ENCODE assay signal across 16 cellular contexts in genomic region chr3:189466004-189466403, GRCh38.
A peak's percentile ranks its signal among the peaks of the same experiment; 100 is the strongest.
DNase-seq lines count a peak whose midpoint lies in the region; ATAC-seq, FAIRE-seq and TF ChIP-seq lines count a peak whose summit lies in the region.
"Had no signal": no experiment of that assay in that cellular context is flagged by ENCODE, and none has a peak within 500 bp of the region (broad histone marks: within the 10 kb centered on the region; RNA-seq: fewer than 3 reads in every experiment).

No MANE protein-coding gene starts in this region.

- H2AFZ ChIP-seq in Loucy (ENCODE audit: low read length): peak overlapping the region; percentile 58
- H2AFZ ChIP-seq in keratinocyte (ENCODE audit: control insufficient read depth, low read length): no peak overlapping the region

- TF ChIP-seq CTCF in Loucy (conservative IDR thresholded peaks at IDR 0.05; ENCODE audit: low read length): no peak
- TF ChIP-seq CTCF in keratinocyte (optimal IDR thresholded peaks at IDR 0.05 in 1 of 3, IDR thresholded peaks at IDR 0.05 in 1 of 3, conservative IDR thresholded peaks at IDR 0.05 in 1 of 3; ENCODE audit: extremely low read depth in 1 of 3, insufficient read depth in 2 of 3, low read length in 3 of 3): no peak

- H3K9ac ChIP-seq in Loucy (ENCODE audit: low read depth, low read length, poor library complexity, severe bottlenecking) (peak overlapping the region; percentile 45), keratinocyte (ENCODE audit: control insufficient read depth, extremely low read depth, insufficient read depth, low read length) (no peak overlapping the region)

- H3K4me1 ChIP-seq in Loucy (ENCODE audit: insufficient read depth, low read length, poor library complexity, severe bottlenecking) (peaks cover 28% of the 10 kb centered on the region), keratinocyte (ENCODE audit: control insufficient read depth, extremely low read depth, insufficient read depth, low read length) (no peaks in the 10 kb centered on the region)
- H3K4me1 ChIP-seq: BE2C had no signal

- no peak overlapping the region for H3K27ac ChIP-seq in keratinocyte (ENCODE audit: control insufficient read depth, insufficient read depth, low read length)
- H3K27ac ChIP-seq: C4-2B had no signal

- TF ChIP-seq POLR2A in erythroblast (IDR thresholded peaks at IDR 0.05; ENCODE audit: low read length): no peak

- H3K9me2 ChIP-seq in Loucy (replicated peaks; ENCODE audit: low read depth, low read length): no peaks in the 10 kb centered on the region

- peaks cover 7% of the 10 kb centered on the region for H3K4me1 Mint-ChIP-seq in stimulated activated memory B cell treated with anti-CD40 and anti-IgM and Interleukin-4, amounts not matched to agents 10 μg/mL and 1 μg/mL and 100 μg/mL, for 72 hours

- H3K9me3 ChIP-seq in Loucy (ENCODE audit: insufficient read depth, low read depth, low read length) (no peaks in the 10 kb centered on the region), keratinocyte (ENCODE audit: control insufficient read depth, low read depth, low read length) (no peaks in the 10 kb centered on the region)
- H3K9me3 ChIP-seq: BE2C had no signal

- no peak overlapping the region for H3K27ac Mint-ChIP-seq in stimulated activated memory B cell treated with anti-CD40 and anti-IgM and Interleukin-4, amounts not matched to agents 10 μg/mL and 1 μg/mL and 100 μg/mL, for 72 hours
- H3K27ac Mint-ChIP-seq: CD4-positive, alpha-beta memory T cell; HFFc6; IgD-negative memory B cell had no signal

- no peaks in the 10 kb centered on the region for H3K9me3 Mint-ChIP-seq in stimulated activated memory B cell treated with anti-CD40 and anti-IgM and Interleukin-4, amounts not matched to agents 10 μg/mL and 1 μg/mL and 100 μg/mL, for 72 hours
- H3K9me3 Mint-ChIP-seq: CD4-positive, alpha-beta memory T cell; IgD-negative memory B cell had no signal

- peak; percentile 20 for FAIRE-seq in keratinocyte (lab: Jason Lieb, UNC)

- H3K4me3 ChIP-seq in Loucy (ENCODE audit: low read length, poor library complexity, severe bottlenecking) (no peak overlapping the region), keratinocyte (ENCODE audit: control insufficient read depth in 2 of 3, extremely low read depth in 1 of 3, insufficient read depth in 2 of 3, low read depth in 1 of 3, low read length in 3 of 3) (no peak overlapping the region)

- ATAC-seq in stimulated activated memory B cell treated with anti-CD40 and anti-IgM and Interleukin-4, amounts not matched to agents 10 μg/mL and 1 μg/mL and 100 μg/mL, for 72 hours: peak; percentile 20
- ATAC-seq in HG03521 (IDR thresholded peaks at IDR 0.05; ENCODE audit: unreplicated experiment) (no peak), GM21526 (IDR thresholded peaks at IDR 0.05; ENCODE audit: low FRiP score, unreplicated experiment) (no peak)

- H3K36me3 Mint-ChIP-seq in stimulated activated memory B cell treated with anti-CD40 and anti-IgM and Interleukin-4, amounts not matched to agents 10 μg/mL and 1 μg/mL and 100 μg/mL, for 72 hours: no peaks in the 10 kb centered on the region
- H3K36me3 Mint-ChIP-seq: CD4-positive, alpha-beta memory T cell; IgD-negative memory B cell had no signal

- DNase-seq in DMS53 (lab: John Stamatoyannopoulos, UW) (peak; percentile 7), DMS53 treated with DMSO at 0.1 percent for 48 hours (lab: John Stamatoyannopoulos, UW; ENCODE audit: unreplicated experiment) (no peak), keratinocyte (ENCODE audit: low read depth, low spot score) (no peak), erythroblast (lab: John Stamatoyannopoulos, UW) (no peak)
- DNase-seq: ACHN; BE2C; CD4-positive, alpha-beta memory T cell; HCEC 1CT; HFFc6; KG1 had no signal

- no peaks in the 10 kb centered on the region for H3K27me3 Mint-ChIP-seq in stimulated activated memory B cell treated with anti-CD40 and anti-IgM and Interleukin-4, amounts not matched to agents 10 μg/mL and 1 μg/mL and 100 μg/mL, for 72 hours
- H3K27me3 Mint-ChIP-seq: CD4-positive, alpha-beta memory T cell; IgD-negative memory B cell had no signal

- H4K20me1 ChIP-seq in Loucy (ENCODE audit: insufficient read depth, low read length, poor library complexity, severe bottlenecking) (no peaks in the 10 kb centered on the region), keratinocyte (ENCODE audit: control insufficient read depth, extremely low read depth, insufficient read depth, low read length) (no peaks in the 10 kb centered on the region)

- no peaks in the 10 kb centered on the region for H3K79me2 ChIP-seq in Loucy (ENCODE audit: insufficient read depth, low read length)
- H3K79me2 ChIP-seq in keratinocyte (ENCODE audit: control insufficient read depth, insufficient read depth, low read length): no peaks in the 10 kb centered on the region

- dilution Hi-C loops in keratinocyte (cut with MboI; ENCODE audit: extremely low pct_ligation_motif_present, low sequenced_read_pairs): no loop called here

- H3K4me2 ChIP-seq in Loucy (ENCODE audit: low read depth, low read length, poor library complexity, severe bottlenecking) (peak overlapping the region; percentile 14), keratinocyte (ENCODE audit: control insufficient read depth, extremely low read depth, insufficient read depth, low read depth, low read length) (no peak overlapping the region)

- no peak overlapping the region for H3K4me3 Mint-ChIP-seq in stimulated activated memory B cell treated with anti-CD40 and anti-IgM and Interleukin-4, amounts not matched to agents 10 μg/mL and 1 μg/mL and 100 μg/mL, for 72 hours
- H3K4me3 Mint-ChIP-seq: CD4-positive, alpha-beta memory T cell; HFFc6; IgD-negative memory B cell had no signal

- no peaks in the 10 kb centered on the region for H3F3A ChIP-seq in Loucy (ENCODE audit: low read depth)

- no peaks in the 10 kb centered on the region for H3K9me1 ChIP-seq in keratinocyte (ENCODE audit: control insufficient read depth, extremely low read depth, insufficient read depth, low read length)

- H3K36me3 ChIP-seq in Loucy (ENCODE audit: insufficient read depth, low read length): no peaks in the 10 kb centered on the region
- no peaks in the 10 kb centered on the region for H3K36me3 ChIP-seq in keratinocyte (ENCODE audit: control insufficient read depth in 2 of 2, extremely low read depth in 1 of 2, insufficient read depth in 2 of 2, low read length in 2 of 2)
- H3K36me3 ChIP-seq: BE2C had no signal

- H3K27me3 ChIP-seq in Loucy (ENCODE audit: insufficient read depth, low read length, poor library complexity, severe bottlenecking): no peaks in the 10 kb centered on the region
- no peaks in the 10 kb centered on the region for H3K27me3 ChIP-seq in keratinocyte (ENCODE audit: control insufficient read depth, extremely low read depth, insufficient read depth, low read length)
- H3K27me3 ChIP-seq: BE2C had no signal
